Comparison of ENCODE assay signal across 21 cellular contexts in genomic region chr6:158543606-158544185, GRCh38. TPM values are rescaled to one million over a fixed set of nuclear protein-coding genes. Genes with fewer than 3 reads are reported as not detected.
A peak's percentile ranks its signal among the peaks of the same experiment; 100 is the strongest.
DNase-seq lines count a peak whose midpoint lies in the region; ATAC-seq and TF ChIP-seq lines count a peak whose summit lies in the region.
"Had no signal": no experiment of that assay in that cellular context is flagged by ENCODE, and none has a peak within 500 bp of the region (broad histone marks: within the 10 kb centered on the region; RNA-seq: fewer than 3 reads in every experiment).

No MANE protein-coding gene starts in this region.

- H3K4me3 ChIP-seq in HUES64 (ENCODE audit: low read length): no peak overlapping the region
- no peak overlapping the region for H3K4me3 ChIP-seq in testis
- H3K4me3 ChIP-seq: BLaER1, MG63, Peyer's patch had no signal

- no peak overlapping the region for H3K27ac ChIP-seq in HUES64 (ENCODE audit: low read depth, low read length)
- peak overlapping the region; percentile 31 to 56 for H3K27ac ChIP-seq in testis
- H3K27ac ChIP-seq: 22Rv1, BLaER1, Peyer's patch had no signal

- no peak for ATAC-seq in HG02798 (IDR thresholded peaks at IDR 0.05; ENCODE audit: poor library complexity, unreplicated experiment)

- no peaks in the 10 kb centered on the region for H3K9me3 ChIP-seq in HUES64 (ENCODE audit: insufficient read depth, low read depth, low read length)
- H3K9me3 ChIP-seq in testis: no peaks in the 10 kb centered on the region
- H3K9me3 ChIP-seq: BLaER1, MG63, Peyer's patch had no signal

- H3K9ac ChIP-seq in HUES64 (ENCODE audit: low read depth, low read length): peak overlapping the region; percentile 15; the same call in 1 of the 2 replicates
- H3K9ac ChIP-seq: BLaER1 had no signal

- no peak for TF ChIP-seq CTCF in testis (IDR thresholded peaks at IDR 0.05)

- no peak for TF ChIP-seq POLR2A in testis (IDR thresholded peaks at IDR 0.05)

- H3K27me3 ChIP-seq in HUES64 (ENCODE audit: insufficient read depth, low read length): no peaks in the 10 kb centered on the region
- H3K27me3 ChIP-seq in testis: no peaks in the 10 kb centered on the region
- H3K27me3 ChIP-seq: BLaER1, MG63, Peyer's patch had no signal

- intact Hi-C loops in testis (cut with DNase I; ENCODE audit: low total_unique reads): no loop called here

- H3K4me1 ChIP-seq in HUES64 (ENCODE audit: insufficient read depth, low read length) (no peaks in the 10 kb centered on the region; the same call in 1 of the 2 replicates), testis (peaks cover 6% of the 10 kb centered on the region)
- H3K4me1 ChIP-seq: Peyer's patch had no signal

- DNase-seq in DMS 273 (lab: John Stamatoyannopoulos, UW; ENCODE audit: unreplicated experiment): peak; percentile 16
- DNase-seq in DMS 273 treated with DMSO at 0.1 percent for 48 hours (lab: John Stamatoyannopoulos, UW): no peak
- DNase-seq in ecto neural progenitor cell (ENCODE audit: low spot score): peak; percentile 23
- DNase-seq in testis: peak; percentile 59
- DNase-seq in NCI-H1105 treated with DMSO at 0.1 percent for 48 hours (lab: John Stamatoyannopoulos, UW): no peak
- no peak for DNase-seq in cortex of kidney (lab: John Stamatoyannopoulos, UW)
- DNase-seq: ACHN; CD4-positive, alpha-beta T cell; GDM1; GOT3; MG63; NCI-H1417 treated with DMSO at 0.1 percent for 48 hours; NCI-H187; NCI-H345; NCI-H524; NCI-H774; Peyer's patch had no signal

- H3K36me3 ChIP-seq in HUES64 (ENCODE audit: insufficient read depth, low read length): no peaks in the 10 kb centered on the region
- H3K36me3 ChIP-seq in testis (ENCODE audit: low read depth, missing control alignments): no peaks in the 10 kb centered on the region
- H3K36me3 ChIP-seq: BLaER1, MG63, Peyer's patch had no signal

- 91% methylated on average over 12 of the region's 12 CpGs for WGBS in HUES64
- WGBS in testis, 2 donors: 78% methylated on average over 12 of the region's 12 CpGs

RNA-seq across cellular contexts. Expression of gene TMEM181, which starts 16.2 kb away (rescaled TPM):
- 11.7 TPM for polyA plus RNA-seq in HUES64 (2013, experiment 1 of 2)
- polyA plus RNA-seq in HUES64 (2013, experiment 2 of 2): 14.6 TPM
- total RNA-seq in testis: 10 to 100 TPM; 74.6 to 81.0 TPM
- polyA plus RNA-seq in testis (ENCODE audit: insufficient read depth, low read depth, low replicate concordance): 41.4 TPM

Comparison
In these comparisons a context has a peak if more than half of its experiments do, and no peak if none do; other contexts are left out.
1. DNase-seq: peak in DMS 273 (single experiment), ecto neural progenitor cell (single experiment) and testis (single experiment); none in DMS 273 treated with DMSO at 0.1 percent for 48 hours (single experiment), NCI-H1105 treated with DMSO at 0.1 percent for 48 hours (single experiment) and cortex of kidney (single experiment).